1 cellular context compared by ENCODE assay signal in the genomic region with DNA sequence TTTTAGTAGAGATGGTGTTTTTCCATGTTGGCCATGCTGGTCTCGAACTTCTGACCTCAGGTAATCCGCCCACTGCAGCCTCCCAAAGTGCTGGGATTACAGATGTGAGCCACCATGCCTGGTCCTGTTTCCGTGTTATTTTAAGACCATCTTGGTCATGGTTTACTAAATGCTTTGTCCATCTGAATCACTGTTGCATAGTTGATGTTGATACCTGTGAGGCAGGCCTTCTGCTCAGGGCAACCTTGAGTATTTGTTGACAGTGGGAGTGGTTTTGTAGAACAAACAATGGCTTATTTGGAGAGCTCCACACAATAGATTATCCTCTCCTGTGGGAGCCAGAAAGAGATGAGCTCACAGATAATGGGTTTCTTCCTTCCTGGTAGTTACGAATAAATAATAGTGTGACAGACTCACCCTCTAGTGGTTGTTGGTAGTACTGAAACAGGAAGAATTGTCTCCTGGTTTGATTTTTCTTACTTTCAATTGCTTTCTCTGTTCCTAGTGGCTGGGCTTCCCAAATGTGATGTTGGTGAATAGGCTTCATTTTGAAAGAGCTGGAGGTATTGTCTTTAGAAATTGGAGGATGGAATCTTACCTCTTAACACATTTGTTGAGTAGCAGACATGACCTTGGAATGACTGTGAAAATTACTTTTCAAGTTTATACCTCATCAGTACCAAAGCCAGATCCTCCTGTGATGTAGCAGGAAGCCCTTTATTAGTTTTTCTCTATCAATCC.
TF ChIP-seq lines count a peak whose summit lies in the region.

No MANE protein-coding gene starts in this region.

TF ChIP-seq in HepG2, 621 proteins besides CTCF, POLR2A, EP300 and RAD21 (continued from another document and continues in another):
- TF ChIP-seq, protein P1, sequence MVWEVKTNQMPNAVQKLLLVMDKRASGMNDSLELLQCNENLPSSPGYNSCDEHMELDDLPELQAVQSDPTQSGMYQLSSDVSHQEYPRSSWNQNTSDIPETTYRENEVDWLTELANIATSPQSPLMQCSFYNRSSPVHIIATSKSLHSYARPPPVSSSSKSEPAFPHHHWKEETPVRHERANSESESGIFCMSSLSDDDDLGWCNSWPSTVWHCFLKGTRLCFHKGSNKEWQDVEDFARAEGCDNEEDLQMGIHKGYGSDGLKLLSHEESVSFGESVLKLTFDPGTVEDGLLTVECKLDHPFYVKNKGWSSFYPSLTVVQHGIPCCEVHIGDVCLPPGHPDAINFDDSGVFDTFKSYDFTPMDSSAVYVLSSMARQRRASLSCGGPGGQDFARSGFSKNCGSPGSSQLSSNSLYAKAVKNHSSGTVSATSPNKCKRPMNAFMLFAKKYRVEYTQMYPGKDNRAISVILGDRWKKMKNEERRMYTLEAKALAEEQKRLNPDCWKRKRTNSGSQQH (CRISPR knock-in tag; IDR thresholded peaks at IDR 0.05; ENCODE audit: low read depth), result peak; percentile 70; the same call in 1 of the 2 replicates
- TF ChIP-seq HNRNPUL1 (IDR thresholded peaks at IDR 0.05; ENCODE audit: low read depth, low read length) (no peak), ZNF713 (CRISPR knock-in tag; IDR thresholded peaks at IDR 0.05) (0 out of 2 replicates have a peak, but pooled peaks have one; percentile 24), MED8 (CRISPR knock-in tag; IDR thresholded peaks at IDR 0.05; ENCODE audit: insufficient replicate concordance) (no peak), ZSCAN22 (CRISPR knock-in tag; IDR thresholded peaks at IDR 0.05) (no peak), ZNF577 (CRISPR knock-in tag; IDR thresholded peaks at IDR 0.05; ENCODE audit: borderline replicate concordance, low read depth) (no peak), CHCHD3 (CRISPR knock-in tag; IDR thresholded peaks at IDR 0.05) (no peak), ZNF282 (IDR thresholded peaks at IDR 0.05; ENCODE audit: partially characterized antibody) (no peak), ZFP36L1 (CRISPR knock-in tag; IDR thresholded peaks at IDR 0.05) (0 out of 2 replicates have a peak, but pooled peaks have one; percentile 44), SOX6 (IDR thresholded peaks at IDR 0.05) (0 out of 2 replicates have a peak, but pooled peaks have one; percentile 12), SOX6 (CRISPR knock-in tag; IDR thresholded peaks at IDR 0.05) (peak; percentile 100), SIN3A (IDR thresholded peaks at IDR 0.05; ENCODE audit: borderline replicate concordance, low read depth, low read length) (no peak), NFE2L2 (IDR thresholded peaks at IDR 0.05; ENCODE audit: low read length) (no peak), MTF2 (CRISPR knock-in tag; IDR thresholded peaks at IDR 0.05; ENCODE audit: borderline replicate concordance) (no peak), RFXAP (CRISPR knock-in tag; IDR thresholded peaks at IDR 0.05; ENCODE audit: borderline replicate concordance) (no peak), SP5 (CRISPR knock-in tag; IDR thresholded peaks at IDR 0.05; ENCODE audit: borderline replicate concordance, low read depth) (peak; percentile 100), HMG20A (CRISPR knock-in tag; IDR thresholded peaks at IDR 0.05; ENCODE audit: borderline replicate concordance) (peak; percentile 59; the same call in 1 of the 2 replicates), PHF21A (CRISPR knock-in tag; IDR thresholded peaks at IDR 0.05) (peak; percentile 73; the same call in 1 of the 2 replicates), GABPA (IDR thresholded peaks at IDR 0.05; ENCODE audit: low read depth, low read length) (no peak), GABPA (CRISPR knock-in tag; IDR thresholded peaks at IDR 0.05; ENCODE audit: low read depth) (peak; percentile 60), ZNF264 (CRISPR knock-in tag; IDR thresholded peaks at IDR 0.05) (no peak), HDAC2 (CRISPR knock-in tag; IDR thresholded peaks at IDR 0.05) (peak; percentile 84; the same call in 1 of the 2 replicates), JARID2 (CRISPR knock-in tag; IDR thresholded peaks at IDR 0.05; ENCODE audit: insufficient replicate concordance) (no peak), STAG1 (CRISPR knock-in tag; IDR thresholded peaks at IDR 0.05) (peak; percentile 95)
- TF ChIP-seq, protein P2, sequence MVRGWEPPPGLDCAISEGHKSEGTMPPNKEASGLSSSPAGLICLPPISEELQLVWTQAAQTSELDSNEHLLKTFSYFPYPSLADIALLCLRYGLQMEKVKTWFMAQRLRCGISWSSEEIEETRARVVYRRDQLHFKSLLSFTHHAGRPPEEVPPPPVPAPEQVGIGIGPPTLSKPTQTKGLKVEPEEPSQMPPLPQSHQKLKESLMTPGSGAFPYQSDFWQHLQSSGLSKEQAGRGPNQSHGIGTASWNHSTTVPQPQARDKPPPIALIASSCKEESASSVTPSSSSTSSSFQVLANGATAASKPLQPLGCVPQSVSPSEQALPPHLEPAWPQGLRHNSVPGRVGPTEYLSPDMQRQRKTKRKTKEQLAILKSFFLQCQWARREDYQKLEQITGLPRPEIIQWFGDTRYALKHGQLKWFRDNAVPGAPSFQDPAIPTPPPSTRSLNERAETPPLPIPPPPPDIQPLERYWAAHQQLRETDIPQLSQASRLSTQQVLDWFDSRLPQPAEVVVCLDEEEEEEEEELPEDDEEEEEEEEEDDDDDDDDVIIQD (CRISPR knock-in tag; IDR thresholded peaks at IDR 0.05; ENCODE audit: low read depth), result peak; percentile 54; the same call in 1 of the 2 replicates
- TF ChIP-seq, protein P3, sequence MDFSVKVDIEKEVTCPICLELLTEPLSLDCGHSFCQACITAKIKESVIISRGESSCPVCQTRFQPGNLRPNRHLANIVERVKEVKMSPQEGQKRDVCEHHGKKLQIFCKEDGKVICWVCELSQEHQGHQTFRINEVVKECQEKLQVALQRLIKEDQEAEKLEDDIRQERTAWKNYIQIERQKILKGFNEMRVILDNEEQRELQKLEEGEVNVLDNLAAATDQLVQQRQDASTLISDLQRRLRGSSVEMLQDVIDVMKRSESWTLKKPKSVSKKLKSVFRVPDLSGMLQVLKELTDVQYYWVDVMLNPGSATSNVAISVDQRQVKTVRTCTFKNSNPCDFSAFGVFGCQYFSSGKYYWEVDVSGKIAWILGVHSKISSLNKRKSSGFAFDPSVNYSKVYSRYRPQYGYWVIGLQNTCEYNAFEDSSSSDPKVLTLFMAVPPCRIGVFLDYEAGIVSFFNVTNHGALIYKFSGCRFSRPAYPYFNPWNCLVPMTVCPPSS (IDR thresholded peaks at IDR 0.05), result no peak
- TF ChIP-seq, protein P4, sequence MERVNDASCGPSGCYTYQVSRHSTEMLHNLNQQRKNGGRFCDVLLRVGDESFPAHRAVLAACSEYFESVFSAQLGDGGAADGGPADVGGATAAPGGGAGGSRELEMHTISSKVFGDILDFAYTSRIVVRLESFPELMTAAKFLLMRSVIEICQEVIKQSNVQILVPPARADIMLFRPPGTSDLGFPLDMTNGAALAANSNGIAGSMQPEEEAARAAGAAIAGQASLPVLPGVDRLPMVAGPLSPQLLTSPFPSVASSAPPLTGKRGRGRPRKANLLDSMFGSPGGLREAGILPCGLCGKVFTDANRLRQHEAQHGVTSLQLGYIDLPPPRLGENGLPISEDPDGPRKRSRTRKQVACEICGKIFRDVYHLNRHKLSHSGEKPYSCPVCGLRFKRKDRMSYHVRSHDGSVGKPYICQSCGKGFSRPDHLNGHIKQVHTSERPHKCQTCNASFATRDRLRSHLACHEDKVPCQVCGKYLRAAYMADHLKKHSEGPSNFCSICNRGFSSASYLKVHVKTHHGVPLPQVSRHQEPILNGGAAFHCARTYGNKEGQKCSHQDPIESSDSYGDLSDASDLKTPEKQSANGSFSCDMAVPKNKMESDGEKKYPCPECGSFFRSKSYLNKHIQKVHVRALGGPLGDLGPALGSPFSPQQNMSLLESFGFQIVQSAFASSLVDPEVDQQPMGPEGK (CRISPR knock-in tag; IDR thresholded peaks at IDR 0.05), result no peak
- TF ChIP-seq, protein P5, sequence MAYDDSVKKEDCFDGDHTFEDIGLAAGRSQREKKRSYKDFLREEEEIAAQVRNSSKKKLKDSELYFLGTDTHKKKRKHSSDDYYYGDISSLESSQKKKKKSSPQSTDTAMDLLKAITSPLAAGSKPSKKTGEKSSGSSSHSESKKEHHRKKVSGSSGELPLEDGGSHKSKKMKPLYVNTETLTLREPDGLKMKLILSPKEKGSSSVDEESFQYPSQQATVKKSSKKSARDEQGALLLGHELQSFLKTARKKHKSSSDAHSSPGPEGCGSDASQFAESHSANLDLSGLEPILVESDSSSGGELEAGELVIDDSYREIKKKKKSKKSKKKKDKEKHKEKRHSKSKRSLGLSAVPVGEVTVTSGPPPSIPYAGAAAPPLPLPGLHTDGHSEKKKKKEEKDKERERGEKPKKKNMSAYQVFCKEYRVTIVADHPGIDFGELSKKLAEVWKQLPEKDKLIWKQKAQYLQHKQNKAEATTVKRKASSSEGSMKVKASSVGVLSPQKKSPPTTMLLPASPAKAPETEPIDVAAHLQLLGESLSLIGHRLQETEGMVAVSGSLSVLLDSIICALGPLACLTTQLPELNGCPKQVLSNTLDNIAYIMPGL (CRISPR knock-in tag; IDR thresholded peaks at IDR 0.05; ENCODE audit: borderline replicate concordance in 1 of 2, low read depth in 1 of 2), result peak; percentile 74 to 77; a peak in 2 of 4 replicates
- TF ChIP-seq, protein P6, sequence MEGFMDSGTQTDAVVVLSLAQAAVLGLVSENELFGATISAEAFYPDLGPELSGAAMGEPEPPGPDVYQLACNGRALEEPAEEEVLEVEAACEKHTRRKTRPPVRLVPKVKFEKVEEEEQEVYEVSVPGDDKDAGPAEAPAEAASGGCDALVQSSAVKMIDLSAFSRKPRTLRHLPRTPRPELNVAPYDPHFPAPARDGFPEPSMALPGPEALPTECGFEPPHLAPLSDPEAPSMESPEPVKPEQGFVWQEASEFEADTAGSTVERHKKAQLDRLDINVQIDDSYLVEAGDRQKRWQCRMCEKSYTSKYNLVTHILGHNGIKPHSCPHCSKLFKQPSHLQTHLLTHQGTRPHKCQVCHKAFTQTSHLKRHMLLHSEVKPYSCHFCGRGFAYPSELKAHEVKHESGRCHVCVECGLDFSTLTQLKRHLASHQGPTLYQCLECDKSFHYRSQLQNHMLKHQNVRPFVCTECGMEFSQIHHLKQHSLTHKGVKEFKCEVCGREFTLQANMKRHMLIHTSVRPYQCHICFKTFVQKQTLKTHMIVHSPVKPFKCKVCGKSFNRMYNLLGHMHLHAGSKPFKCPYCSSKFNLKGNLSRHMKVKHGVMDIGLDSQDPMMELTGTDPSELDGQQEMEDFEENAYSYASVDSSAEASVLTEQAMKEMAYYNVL (CRISPR knock-in tag; IDR thresholded peaks at IDR 0.05; ENCODE audit: borderline replicate concordance), result peak; percentile 84; the same call in 1 of the 2 replicates
- TF ChIP-seq, protein P7, sequence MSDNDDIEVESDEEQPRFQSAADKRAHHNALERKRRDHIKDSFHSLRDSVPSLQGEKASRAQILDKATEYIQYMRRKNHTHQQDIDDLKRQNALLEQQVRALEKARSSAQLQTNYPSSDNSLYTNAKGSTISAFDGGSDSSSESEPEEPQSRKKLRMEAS (IDR thresholded peaks at IDR 0.05), result peak; percentile 31; the same call in 1 of the 2 replicates
- TF ChIP-seq, protein P8, sequence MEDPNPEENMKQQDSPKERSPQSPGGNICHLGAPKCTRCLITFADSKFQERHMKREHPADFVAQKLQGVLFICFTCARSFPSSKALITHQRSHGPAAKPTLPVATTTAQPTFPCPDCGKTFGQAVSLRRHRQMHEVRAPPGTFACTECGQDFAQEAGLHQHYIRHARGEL (CRISPR knock-in tag; IDR thresholded peaks at IDR 0.05), result no peak
- TF ChIP-seq, protein P9, sequence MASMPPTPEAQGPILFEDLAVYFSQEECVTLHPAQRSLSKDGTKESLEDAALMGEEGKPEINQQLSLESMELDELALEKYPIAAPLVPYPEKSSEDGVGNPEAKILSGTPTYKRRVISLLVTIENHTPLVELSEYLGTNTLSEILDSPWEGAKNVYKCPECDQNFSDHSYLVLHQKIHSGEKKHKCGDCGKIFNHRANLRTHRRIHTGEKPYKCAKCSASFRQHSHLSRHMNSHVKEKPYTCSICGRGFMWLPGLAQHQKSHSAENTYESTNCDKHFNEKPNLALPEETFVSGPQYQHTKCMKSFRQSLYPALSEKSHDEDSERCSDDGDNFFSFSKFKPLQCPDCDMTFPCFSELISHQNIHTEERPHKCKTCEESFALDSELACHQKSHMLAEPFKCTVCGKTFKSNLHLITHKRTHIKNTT (CRISPR knock-in tag; IDR thresholded peaks at IDR 0.05), result no peak
- TF ChIP-seq, protein P10, sequence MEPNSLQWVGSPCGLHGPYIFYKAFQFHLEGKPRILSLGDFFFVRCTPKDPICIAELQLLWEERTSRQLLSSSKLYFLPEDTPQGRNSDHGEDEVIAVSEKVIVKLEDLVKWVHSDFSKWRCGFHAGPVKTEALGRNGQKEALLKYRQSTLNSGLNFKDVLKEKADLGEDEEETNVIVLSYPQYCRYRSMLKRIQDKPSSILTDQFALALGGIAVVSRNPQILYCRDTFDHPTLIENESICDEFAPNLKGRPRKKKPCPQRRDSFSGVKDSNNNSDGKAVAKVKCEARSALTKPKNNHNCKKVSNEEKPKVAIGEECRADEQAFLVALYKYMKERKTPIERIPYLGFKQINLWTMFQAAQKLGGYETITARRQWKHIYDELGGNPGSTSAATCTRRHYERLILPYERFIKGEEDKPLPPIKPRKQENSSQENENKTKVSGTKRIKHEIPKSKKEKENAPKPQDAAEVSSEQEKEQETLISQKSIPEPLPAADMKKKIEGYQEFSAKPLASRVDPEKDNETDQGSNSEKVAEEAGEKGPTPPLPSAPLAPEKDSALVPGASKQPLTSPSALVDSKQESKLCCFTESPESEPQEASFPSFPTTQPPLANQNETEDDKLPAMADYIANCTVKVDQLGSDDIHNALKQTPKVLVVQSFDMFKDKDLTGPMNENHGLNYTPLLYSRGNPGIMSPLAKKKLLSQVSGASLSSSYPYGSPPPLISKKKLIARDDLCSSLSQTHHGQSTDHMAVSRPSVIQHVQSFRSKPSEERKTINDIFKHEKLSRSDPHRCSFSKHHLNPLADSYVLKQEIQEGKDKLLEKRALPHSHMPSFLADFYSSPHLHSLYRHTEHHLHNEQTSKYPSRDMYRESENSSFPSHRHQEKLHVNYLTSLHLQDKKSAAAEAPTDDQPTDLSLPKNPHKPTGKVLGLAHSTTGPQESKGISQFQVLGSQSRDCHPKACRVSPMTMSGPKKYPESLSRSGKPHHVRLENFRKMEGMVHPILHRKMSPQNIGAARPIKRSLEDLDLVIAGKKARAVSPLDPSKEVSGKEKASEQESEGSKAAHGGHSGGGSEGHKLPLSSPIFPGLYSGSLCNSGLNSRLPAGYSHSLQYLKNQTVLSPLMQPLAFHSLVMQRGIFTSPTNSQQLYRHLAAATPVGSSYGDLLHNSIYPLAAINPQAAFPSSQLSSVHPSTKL (CRISPR knock-in tag; IDR thresholded peaks at IDR 0.05), result peak; percentile 95
